ENCODE assay signal across 8 cellular contexts in the genomic region with DNA sequence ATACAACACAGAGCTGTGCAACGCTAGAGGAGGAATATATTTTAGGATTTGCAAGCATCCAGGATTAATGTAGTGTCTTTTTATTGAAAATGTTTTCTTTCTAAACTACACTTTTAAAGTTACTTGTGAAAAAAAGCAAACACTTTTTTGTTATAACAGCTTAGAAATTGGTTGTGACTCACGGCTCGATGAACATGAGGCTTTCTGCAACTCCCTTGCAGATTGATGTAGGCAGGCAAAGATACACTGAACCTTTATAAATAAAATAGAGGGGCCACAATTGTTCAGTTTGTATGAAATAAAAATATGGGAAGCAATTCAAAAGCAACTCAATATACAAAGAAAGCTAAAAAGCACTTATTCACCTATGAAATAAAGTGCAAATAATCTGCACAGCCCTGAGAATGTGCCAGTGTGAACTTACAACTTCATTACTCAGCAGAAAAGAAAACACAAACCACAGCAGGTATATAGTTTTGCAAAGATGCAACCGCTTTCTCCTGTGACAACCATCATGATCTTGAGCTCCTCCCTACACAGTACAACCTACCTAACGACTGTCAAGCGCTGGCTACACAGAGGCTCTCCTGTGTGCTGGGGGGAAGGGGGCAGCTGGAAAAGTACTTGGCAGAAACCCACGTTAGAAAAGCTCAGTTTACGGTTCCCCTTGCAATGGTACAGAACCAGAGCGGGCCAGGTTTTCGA. TPM values are rescaled to one million over a fixed set of nuclear protein-coding genes. Genes with fewer than 3 reads are reported as not detected.
DNase-seq lines count a peak whose midpoint lies in the region; ATAC-seq and TF ChIP-seq lines count a peak whose summit lies in the region.

No MANE protein-coding gene starts in this region.

- TF ChIP-seq CTCF in neural crest cell (conservative IDR thresholded peaks at IDR 0.05): no peak

- peak overlapping the region; percentile 94 for H3K27ac ChIP-seq in CD4-positive, CD25-positive, alpha-beta regulatory T cell (ENCODE audit: insufficient read depth, low read length, poor library complexity, severe bottlenecking)
- peak overlapping the region; percentile 92 for H3K27ac ChIP-seq in SJCRH30
- peak overlapping the region; percentile 96 to 98 for H3K27ac ChIP-seq in esophagus (ENCODE audit: low read depth in 2 of 2, low read length in 1 of 2)

- H3K36me3 Mint-ChIP-seq in CD4-positive, CD25-positive, alpha-beta regulatory T cell: peaks cover 22% of the 10 kb centered on the region
- peaks cover 7% of the 10 kb centered on the region for H3K36me3 Mint-ChIP-seq in neural crest cell (ENCODE audit: low read depth)

- WGBS in esophagus, 2 donors: 12 to 15% methylated on average over 10 of the region's 10 CpGs

- in situ Hi-C loops in HAP-1 (cut with MboI; ENCODE audit: low sequenced_read_pairs): no loop called here

- H3K9me3 Mint-ChIP-seq in CD4-positive, CD25-positive, alpha-beta regulatory T cell: no peaks in the 10 kb centered on the region
- H3K9me3 Mint-ChIP-seq in neural crest cell: no peaks in the 10 kb centered on the region

- peak overlapping the region; percentile 69 for H3K4me3 ChIP-seq in CD4-positive, CD25-positive, alpha-beta regulatory T cell (ENCODE audit: low read depth, low read length)
- H3K4me3 ChIP-seq in HAP-1 (peak overlapping the region; percentile 94), SJCRH30 (peak overlapping the region; percentile 90), esophagus (ENCODE audit: low read depth in 1 of 2, low read length in 2 of 2) (peak overlapping the region; percentile 88 to 90)

- H3K4me1 Mint-ChIP-seq in CD4-positive, CD25-positive, alpha-beta regulatory T cell: peaks cover 20 to 36% (median 28%) of the 10 kb centered on the region in 4 donors
- H3K4me1 Mint-ChIP-seq in neural crest cell: peaks cover 29% of the 10 kb centered on the region

- peak overlapping the region; percentile 50 to 95 (median 87) for H3K27ac Mint-ChIP-seq in CD4-positive, CD25-positive, alpha-beta regulatory T cell
- peak overlapping the region; percentile 98 for H3K27ac Mint-ChIP-seq in neural crest cell (ENCODE audit: unreplicated experiment)

- ATAC-seq in CD4-positive, CD25-positive, alpha-beta regulatory T cell (ENCODE audit: low read depth in 2 of 2): peak in 1 of 2 donors; percentile 9
- ATAC-seq in GM21786 (IDR thresholded peaks at IDR 0.05; ENCODE audit: unreplicated experiment): no peak

- H3K4me1 ChIP-seq in CD4-positive, CD25-positive, alpha-beta regulatory T cell (ENCODE audit: control insufficient read depth, insufficient read depth, low read length, poor library complexity, severe bottlenecking): peaks cover 28% of the 10 kb centered on the region
- H3K4me1 ChIP-seq in HAP-1 (peaks cover 11% of the 10 kb centered on the region), SJCRH30 (peaks cover 3% of the 10 kb centered on the region; the same call in 1 of the 2 replicates), esophagus (ENCODE audit: control insufficient read depth in 2 of 2, insufficient read depth in 2 of 2, low read length in 1 of 2) (peaks cover 0 to 2% of the 10 kb centered on the region in 2 donors)

- peak overlapping the region; percentile 90 to 95 (median 92) for H3K4me3 Mint-ChIP-seq in CD4-positive, CD25-positive, alpha-beta regulatory T cell
- peak overlapping the region; percentile 94 for H3K4me3 Mint-ChIP-seq in neural crest cell

- no peaks in the 10 kb centered on the region for H3K27me3 Mint-ChIP-seq in CD4-positive, CD25-positive, alpha-beta regulatory T cell
- H3K27me3 Mint-ChIP-seq in neural crest cell (ENCODE audit: low read depth): no peaks in the 10 kb centered on the region

- H3K9me3 ChIP-seq in CD4-positive, CD25-positive, alpha-beta regulatory T cell (ENCODE audit: control insufficient read depth in 2 of 2, low read length in 2 of 2): no peaks in the 10 kb centered on the region
- H3K9me3 ChIP-seq in HAP-1 (no peaks in the 10 kb centered on the region), SJCRH30 (replicated peaks) (no peaks in the 10 kb centered on the region), esophagus (ENCODE audit: control insufficient read depth in 2 of 2, insufficient read depth in 1 of 2, low read depth in 1 of 2, low read length in 1 of 2) (no peaks in the 10 kb centered on the region)

- no peaks in the 10 kb centered on the region for H3K27me3 ChIP-seq in CD4-positive, CD25-positive, alpha-beta regulatory T cell (ENCODE audit: control insufficient read depth, insufficient read depth, low read length)
- no peaks in the 10 kb centered on the region for H3K27me3 ChIP-seq in HAP-1 (ENCODE audit: low read depth)
- no peaks in the 10 kb centered on the region for H3K27me3 ChIP-seq in SJCRH30
- H3K27me3 ChIP-seq in esophagus (ENCODE audit: control insufficient read depth in 1 of 2, insufficient read depth in 2 of 2, low read length in 2 of 2): no peaks in the 10 kb centered on the region

- peaks cover 34% of the 10 kb centered on the region for H3K36me3 ChIP-seq in CD4-positive, CD25-positive, alpha-beta regulatory T cell (ENCODE audit: control insufficient read depth, insufficient read depth, low read length)
- H3K36me3 ChIP-seq in HAP-1 (replicated peaks) (peaks cover 42% of the 10 kb centered on the region), SJCRH30 (peaks cover 39% of the 10 kb centered on the region), esophagus (ENCODE audit: control insufficient read depth in 2 of 2, insufficient read depth in 2 of 2, low read length in 1 of 2) (peaks cover 8 to 10% of the 10 kb centered on the region in 2 donors)

- DNase-seq in CD4-positive, CD25-positive, alpha-beta regulatory T cell: peak in 2 of 3 donors; percentile 18 to 54
- peak in 1 of 2 experiments; percentile 42 for DNase-seq in HAP-1 (ENCODE audit: low spot score in 2 of 2)
- no peak for DNase-seq in SJCRH30
- no peak for DNase-seq in neural crest cell (ENCODE audit: low read depth, low spot score)
- no peak for DNase-seq in NCI-H1694 treated with DMSO at 0.1 percent for 48 hours (lab: John Stamatoyannopoulos, UW)
- no peak for DNase-seq in HK-2 (ENCODE audit: unreplicated experiment)

RNA-seq across cellular contexts. Expression of a gene that starts 0.9 kb away (rescaled TPM):
- total RNA-seq in CD4-positive, CD25-positive, alpha-beta regulatory T cell: 152 TPM
- polyA plus RNA-seq in CD4-positive, CD25-positive, alpha-beta regulatory T cell: 10 to 100 TPM in 1 of 4 donors, 1 to 10 TPM in 3; 8.9 to 10.9 (median 9.8) TPM
- total RNA-seq in SJCRH30 (2014; rRNA removed; shearing (Covaris generic)): 38.0 and 47.4 TPM in 2 replicates
- polyA plus RNA-seq in esophagus: 100 to 1,000 TPM in 1 of 2 donors, 10 to 100 TPM in 1; 37.0 to 102 TPM
- total RNA-seq in neural crest cell: 177 and 192 TPM in 2 replicates

RNA-seq across cellular contexts. Expression of a gene that starts 6.3 kb away (rescaled TPM):
- total RNA-seq in CD4-positive, CD25-positive, alpha-beta regulatory T cell: 26.5 TPM
- 10 to 100 TPM; 15.3 to 23.9 (median 21.7) TPM for polyA plus RNA-seq in CD4-positive, CD25-positive, alpha-beta regulatory T cell
- total RNA-seq in SJCRH30 (2014; rRNA removed; shearing (Covaris generic)): 28.3 and 28.9 TPM in 2 replicates
- polyA plus RNA-seq in esophagus: 10 to 100 TPM; 35.9 to 39.6 TPM
- total RNA-seq in neural crest cell: 89.8 and 97.8 TPM in 2 replicates

RNA-seq across cellular contexts. Expression of a gene that starts 47.4 kb away (rescaled TPM):
- not detected for total RNA-seq in CD4-positive, CD25-positive, alpha-beta regulatory T cell
- polyA plus RNA-seq in CD4-positive, CD25-positive, alpha-beta regulatory T cell: not detected
- not detected in 2 replicates for total RNA-seq in SJCRH30 (2014; rRNA removed; shearing (Covaris generic))
- polyA plus RNA-seq in esophagus: 1 to 10 TPM; 6.3 to 7.9 TPM
- total RNA-seq in neural crest cell: 1.9 and 2.8 TPM in 2 replicates

RNA-seq across cellular contexts. Expression of a gene that starts 48.0 kb away (rescaled TPM):
- not detected for total RNA-seq in CD4-positive, CD25-positive, alpha-beta regulatory T cell
- not detected for polyA plus RNA-seq in CD4-positive, CD25-positive, alpha-beta regulatory T cell
- not detected in 2 replicates for total RNA-seq in SJCRH30 (2014; rRNA removed; shearing (Covaris generic))
- polyA plus RNA-seq in esophagus: not detected
- 1.8 and 2.9 TPM in 2 replicates for total RNA-seq in neural crest cell

RNA-seq across cellular contexts. Expression of a gene that starts 51.8 kb away (rescaled TPM):
- not detected for total RNA-seq in CD4-positive, CD25-positive, alpha-beta regulatory T cell
- under 1 TPM in 1 of 4 donors, not detected in 3; 0.41 TPM for polyA plus RNA-seq in CD4-positive, CD25-positive, alpha-beta regulatory T cell
- 0.33 TPM in 1 of 2 replicates, not detected in the other for total RNA-seq in SJCRH30 (2014; rRNA removed; shearing (Covaris generic))
- under 1 TPM; 0.47 to 0.55 TPM for polyA plus RNA-seq in esophagus
- total RNA-seq in neural crest cell: not detected in 2 replicates

Comparison
In these comparisons a context has a peak if more than half of its experiments do, and no peak if none do; other contexts are left out.
1. DNase-seq: peak in CD4-positive, CD25-positive, alpha-beta regulatory T cell (2 of 3); none in SJCRH30 (0 of 2), neural crest cell (single experiment), NCI-H1694 treated with DMSO at 0.1 percent for 48 hours (single experiment) and HK-2 (single experiment).
2. Peak in every context shown above with its lines, with median percentiles within 50 percentile points of each other: H3K27ac ChIP-seq and H3K4me3 ChIP-seq.